ENCODE assay signal across 19 cellular contexts in genomic region chr5:453725-454481, GRCh38. TPM values are rescaled to one million over a fixed set of nuclear protein-coding genes. Genes with fewer than 3 reads are reported as not detected.
DNase-seq lines count a peak whose midpoint lies in the region; ATAC-seq and TF ChIP-seq lines count a peak whose summit lies in the region.
"Had no signal": no experiment of that assay in that cellular context is flagged by ENCODE, and none has a peak within 500 bp of the region (broad histone marks: within the 10 kb centered on the region; RNA-seq: fewer than 3 reads in every experiment).

No MANE protein-coding gene starts in this region.

- POLR2A ChIA-PET in CD8-positive, alpha-beta T cell (lab: Charles Lee) = no interaction called here

- no peak for TF ChIP-seq CTCF in CD8-positive, alpha-beta T cell (IDR thresholded peaks at IDR 0.05)
- no peak for TF ChIP-seq CTCF in HFFc6 (IDR thresholded peaks at IDR 0.05)

- no peak overlapping the region for H3K9ac ChIP-seq in BLaER1 treated with 17β-estradiol and CSF1 and Interleukin-3, amounts not matched to agents 10 nM and 100 nM
- H3K9ac ChIP-seq: SK-N-SH had no signal

- H3K9me3 ChIP-seq in BLaER1 treated with 17β-estradiol and CSF1 and Interleukin-3, amounts not matched to agents 10 nM and 100 nM (replicated peaks in 1 of 11) = peaks cover 23 to 32% (median 28%) of the 10 kb centered on the region in 11 experiments
- H3K9me3 ChIP-seq in CD8-positive, alpha-beta T cell (ENCODE audit: low read length) = peaks cover 6% of the 10 kb centered on the region

- peaks cover 15% of the 10 kb centered on the region for H3K9me3 Mint-ChIP-seq in CD8-positive, alpha-beta T cell
- H3K9me3 Mint-ChIP-seq in activated naive CD8-positive, alpha-beta T cell treated with anti-CD3 and anti-CD28 coated beads, Interleukin-2, amount 50 U/mL, for 24 hours = peaks cover 21% of the 10 kb centered on the region
- peaks cover 14% of the 10 kb centered on the region for H3K9me3 Mint-ChIP-seq in HFFc6

- DNase-seq in CD8-positive, alpha-beta T cell = no peak
- DNase-seq in activated naive CD8-positive, alpha-beta T cell treated with anti-CD3 and anti-CD28 coated beads, Interleukin-2, amount 50 U/mL, for 24 hours = no peak
- DNase-seq in mesenteric fat pad (ENCODE audit: low spot score) (peak; percentile 69), caudate nucleus (lab: John Stamatoyannopoulos, UW) (no peak), epidermal melanocyte (ENCODE audit: insufficient read length, low spot score) (no peak), HFFc6 (no peak), ecto neural progenitor cell (ENCODE audit: low spot score) (no peak)
- DNase-seq: activated gamma-delta T cell treated with Interleukin-2 at 50 U/mL for 16 hours; cerebellar nuclear complex; NCI-H1105 treated with DMSO at 0.1 percent for 48 hours; NCI-H226; nephron progenitor cell; retina; SK-N-SH; stimulated activated naive CD4-positive, alpha-beta T cell treated with Interleukin-2 at 50 U/mL for 16 hours had no signal

- peaks cover 45% of the 10 kb centered on the region for H3K4me1 Mint-ChIP-seq in CD8-positive, alpha-beta T cell (ENCODE audit: low read depth)
- H3K4me1 Mint-ChIP-seq in activated naive CD8-positive, alpha-beta T cell treated with anti-CD3 and anti-CD28 coated beads, Interleukin-2, amount 50 U/mL, for 24 hours = peaks cover 38% of the 10 kb centered on the region
- peaks cover 11% of the 10 kb centered on the region for H3K4me1 Mint-ChIP-seq in HFFc6 (ENCODE audit: low read depth)
- H3K4me1 Mint-ChIP-seq: nephron progenitor cell had no signal

- peaks cover 6 to 21% (median 18%) of the 10 kb centered on the region in 10 experiments; a peak in 19 of 20 replicates for H3K4me1 ChIP-seq in BLaER1 treated with 17β-estradiol and CSF1 and Interleukin-3, amounts not matched to agents 10 nM and 100 nM
- H3K4me1 ChIP-seq in CD8-positive, alpha-beta T cell (ENCODE audit: insufficient read depth, low read length) = peaks cover 6% of the 10 kb centered on the region

- H3K27me3 Mint-ChIP-seq in CD8-positive, alpha-beta T cell (ENCODE audit: low read depth) = no peaks in the 10 kb centered on the region
- no peaks in the 10 kb centered on the region for H3K27me3 Mint-ChIP-seq in activated naive CD8-positive, alpha-beta T cell treated with anti-CD3 and anti-CD28 coated beads, Interleukin-2, amount 50 U/mL, for 24 hours
- H3K27me3 Mint-ChIP-seq in HFFc6 (ENCODE audit: insufficient read depth) = no peaks in the 10 kb centered on the region; the same call in none of the 2 replicates
- H3K27me3 Mint-ChIP-seq: CD8-positive, alpha-beta memory T cell had no signal

- ATAC-seq in CD8-positive, alpha-beta T cell = no peak
- ATAC-seq in activated naive CD8-positive, alpha-beta T cell treated with anti-CD3 and anti-CD28 coated beads, Interleukin-2, amount 50 U/mL, for 24 hours = no peak
- ATAC-seq: left lung had no signal

- H3K36me3 ChIP-seq in BLaER1 treated with 17β-estradiol and CSF1 and Interleukin-3, amounts not matched to agents 10 nM and 100 nM = peaks cover 98 to 100% (median 100%) of the 10 kb centered on the region in 11 experiments
- H3K36me3 ChIP-seq in CD8-positive, alpha-beta T cell (ENCODE audit: insufficient read depth, low read length) = peaks cover 47% of the 10 kb centered on the region

- no peak overlapping the region for H3K4me3 Mint-ChIP-seq in CD8-positive, alpha-beta T cell
- no peak overlapping the region for H3K4me3 Mint-ChIP-seq in activated naive CD8-positive, alpha-beta T cell treated with anti-CD3 and anti-CD28 coated beads, Interleukin-2, amount 50 U/mL, for 24 hours
- H3K4me3 Mint-ChIP-seq in HFFc6 = no peak overlapping the region
- H3K4me3 Mint-ChIP-seq: CD8-positive, alpha-beta memory T cell; nephron progenitor cell had no signal

- no peak overlapping the region for H3K4me3 ChIP-seq in BLaER1 treated with 17β-estradiol and CSF1 and Interleukin-3, amounts not matched to agents 10 nM and 100 nM
- no peak overlapping the region for H3K4me3 ChIP-seq in CD8-positive, alpha-beta T cell (ENCODE audit: low read depth, low read length)
- H3K4me3 ChIP-seq: hepatocyte, left lung had no signal

- H3K27ac Mint-ChIP-seq in CD8-positive, alpha-beta T cell = peak overlapping the region; percentile 61
- H3K27ac Mint-ChIP-seq in activated naive CD8-positive, alpha-beta T cell treated with anti-CD3 and anti-CD28 coated beads, Interleukin-2, amount 50 U/mL, for 24 hours = peak overlapping the region; percentile 8
- no peak overlapping the region for H3K27ac Mint-ChIP-seq in HFFc6
- H3K27ac Mint-ChIP-seq: nephron progenitor cell had no signal

- H3K4me2 ChIP-seq in BLaER1 treated with 17β-estradiol and CSF1 and Interleukin-3, amounts not matched to agents 10 nM and 100 nM = peak overlapping the region in 7 of 11 experiments; percentile 54 to 80 (median 73); a peak in 12 of 22 replicates
- H3K4me2 ChIP-seq: hepatocyte, SK-N-SH had no signal

- H3K36me3 Mint-ChIP-seq in CD8-positive, alpha-beta T cell = peaks cover 95% of the 10 kb centered on the region
- H3K36me3 Mint-ChIP-seq in activated naive CD8-positive, alpha-beta T cell treated with anti-CD3 and anti-CD28 coated beads, Interleukin-2, amount 50 U/mL, for 24 hours (ENCODE audit: low read depth) = peaks cover 80% of the 10 kb centered on the region
- peaks cover 62% of the 10 kb centered on the region for H3K36me3 Mint-ChIP-seq in HFFc6 (ENCODE audit: low read depth)

- intact Hi-C loops in CD8-positive, alpha-beta T cell (cut with DNase I, micrococcal nuclease) = no loop called here

- CTCF ChIA-PET in CD8-positive, alpha-beta T cell (lab: Charles Lee) = interaction anchor here (0.6 kb wide), 1 partner anchor 16 kb away, joined by 3 read pairs; no protein-coding TSS in a partner anchor

- no peaks in the 10 kb centered on the region for H3K27me3 ChIP-seq in BLaER1 treated with 17β-estradiol and CSF1 and Interleukin-3, amounts not matched to agents 10 nM and 100 nM
- no peaks in the 10 kb centered on the region for H3K27me3 ChIP-seq in CD8-positive, alpha-beta T cell (ENCODE audit: insufficient read depth, low read length)
- H3K27me3 ChIP-seq: hepatocyte, left lung had no signal

- no peak overlapping the region for H3K27ac ChIP-seq in BLaER1 treated with 17β-estradiol and CSF1 and Interleukin-3, amounts not matched to agents 10 nM and 100 nM
- no peak overlapping the region for H3K27ac ChIP-seq in CD8-positive, alpha-beta T cell (ENCODE audit: low read depth, low read length)
- H3K27ac ChIP-seq in caudate nucleus (ENCODE audit: low read depth, low read length) = no peak overlapping the region
- H3K27ac ChIP-seq: hepatocyte, left lung had no signal

- H4K20me1 ChIP-seq in BLaER1 treated with 17β-estradiol and CSF1 and Interleukin-3, amounts not matched to agents 10 nM and 100 nM = peaks cover 62 to 78% (median 67%) of the 10 kb centered on the region in 11 experiments

RNA-seq across cellular contexts. Expression of gene EXOC3, which starts 10.9 kb away (rescaled TPM):
- total RNA-seq in CD8-positive, alpha-beta T cell = 10 to 100 TPM; 82.2 to 85.2 TPM
- total RNA-seq in mesenteric fat pad = 58.5 TPM
- 10 to 100 TPM; 46.8 to 54.1 (median 50.3) TPM for total RNA-seq in HFFc6 (2021; fragmentation: NEBNext Ultra II Directional; extraction: Animal tissue kit (Norgen Biotek cat#: 25700))
